In the genomic region with DNA sequence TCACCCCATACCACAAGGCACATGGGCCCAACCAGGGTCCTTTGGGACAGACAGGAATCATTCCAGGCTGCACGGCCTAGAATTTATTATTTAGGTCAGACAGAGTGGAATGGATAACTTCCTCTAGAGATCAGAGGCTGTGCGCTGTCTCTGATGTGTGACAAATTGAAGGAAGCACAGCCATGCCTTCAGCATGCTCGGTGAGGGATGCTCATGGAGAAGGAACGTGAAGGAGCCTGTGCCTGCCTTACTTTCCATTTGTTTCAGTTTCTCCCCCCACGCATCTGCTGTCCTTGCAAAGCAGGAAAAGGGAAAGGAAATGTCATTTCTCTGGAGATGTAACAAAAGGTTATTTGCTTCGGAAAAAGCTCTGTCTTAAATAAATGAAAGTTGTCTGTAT, we compare ENCODE assay signal across 21 cellular contexts.
"Had no signal": no experiment of that assay in that cellular context is flagged by ENCODE, and none has a peak within 500 bp of the region (broad histone marks: within the 10 kb centered on the region; RNA-seq: fewer than 3 reads in every experiment).

No MANE protein-coding gene starts in this region.

- ATAC-seq: activated T-cell treated with anti-CD3 and anti-CD28 coated beads, Interleukin-2, amount 50 U/mL, for 72 hours; esophagus mucosa; left lobe of liver; stimulated activated naive B cell treated with anti-CD40 and anti-IgM and Interleukin-4, amounts not matched to agents 10 μg/mL and 1 μg/mL and 100 μg/mL, for 72 hours; upper lobe of right lung had no signal

- H3K27me3 ChIP-seq: adrenal gland, upper lobe of right lung had no signal

- H3K27ac Mint-ChIP-seq: activated naive CD4-positive, alpha-beta T cell treated with anti-CD3 and anti-CD28 coated beads, Interleukin-2, amount 50 U/mL, for 24 hours; activated T-cell treated with anti-CD3 and anti-CD28 coated beads, Interleukin-2, amount 50 U/mL, for 72 hours; nephron; stimulated activated naive B cell treated with anti-CD40 and anti-IgM and Interleukin-4, amounts not matched to agents 10 μg/mL and 1 μg/mL and 100 μg/mL, for 72 hours had no signal

- H3K4me3 ChIP-seq: adrenal gland, lung, thoracic aorta, upper lobe of right lung had no signal

- H3K36me3 Mint-ChIP-seq: activated naive CD4-positive, alpha-beta T cell treated with anti-CD3 and anti-CD28 coated beads, Interleukin-2, amount 50 U/mL, for 24 hours; stimulated activated naive B cell treated with anti-CD40 and anti-IgM and Interleukin-4, amounts not matched to agents 10 μg/mL and 1 μg/mL and 100 μg/mL, for 72 hours had no signal

- H3K36me3 ChIP-seq: adrenal gland, thoracic aorta, upper lobe of right lung had no signal

- DNase-seq: activated CD4-positive, alpha-beta T cell treated with anti-CD3 and anti-CD28 coated beads, Interleukin-2, amount 50 U/mL, for 1 hour; activated CD4-positive, CD25-positive, alpha-beta regulatory T cell treated with anti-CD3 and anti-CD28 coated beads, Interleukin-2, amount 50 U/mL, for 72 hours; activated effector memory CD4-positive, alpha-beta T cell treated with anti-CD3 and anti-CD28 coated beads, Interleukin-2, amount 50 U/mL, for 16 hours; activated T-cell treated with anti-CD3 and anti-CD28 coated beads, Interleukin-2, amount 50 U/mL, for 72 hours; effector CD4-positive, alpha-beta T cell; hippocampal formation; islet precursor cell; midbrain; occipital lobe; retina; stimulated activated naive B cell treated with anti-CD40 and anti-IgM and Interleukin-4, amounts not matched to agents 10 μg/mL and 1 μg/mL and 100 μg/mL, for 72 hours; T-helper 2 cell; upper lobe of right lung had no signal

- H3K4me1 ChIP-seq: adrenal gland, upper lobe of right lung had no signal

- H3K27ac ChIP-seq: adrenal gland, thoracic aorta, upper lobe of right lung, VCaP had no signal

- H3K4me3 Mint-ChIP-seq: activated naive CD4-positive, alpha-beta T cell treated with anti-CD3 and anti-CD28 coated beads, Interleukin-2, amount 50 U/mL, for 24 hours; activated T-cell treated with anti-CD3 and anti-CD28 coated beads, Interleukin-2, amount 50 U/mL, for 72 hours; nephron; stimulated activated naive B cell treated with anti-CD40 and anti-IgM and Interleukin-4, amounts not matched to agents 10 μg/mL and 1 μg/mL and 100 μg/mL, for 72 hours had no signal

- H3K27me3 Mint-ChIP-seq: activated naive CD4-positive, alpha-beta T cell treated with anti-CD3 and anti-CD28 coated beads, Interleukin-2, amount 50 U/mL, for 24 hours; stimulated activated naive B cell treated with anti-CD40 and anti-IgM and Interleukin-4, amounts not matched to agents 10 μg/mL and 1 μg/mL and 100 μg/mL, for 72 hours had no signal

- H3K9me3 ChIP-seq: adrenal gland, thoracic aorta, upper lobe of right lung had no signal

- H3K9me3 Mint-ChIP-seq: activated naive CD4-positive, alpha-beta T cell treated with anti-CD3 and anti-CD28 coated beads, Interleukin-2, amount 50 U/mL, for 24 hours; activated T-cell treated with anti-CD3 and anti-CD28 coated beads, Interleukin-2, amount 50 U/mL, for 72 hours; nephron had no signal

- H3K4me1 Mint-ChIP-seq: activated naive CD4-positive, alpha-beta T cell treated with anti-CD3 and anti-CD28 coated beads, Interleukin-2, amount 50 U/mL, for 24 hours; stimulated activated naive B cell treated with anti-CD40 and anti-IgM and Interleukin-4, amounts not matched to agents 10 μg/mL and 1 μg/mL and 100 μg/mL, for 72 hours had no signal
